Comparison of ENCODE assay signal across 9 cellular contexts in the genomic region with DNA sequence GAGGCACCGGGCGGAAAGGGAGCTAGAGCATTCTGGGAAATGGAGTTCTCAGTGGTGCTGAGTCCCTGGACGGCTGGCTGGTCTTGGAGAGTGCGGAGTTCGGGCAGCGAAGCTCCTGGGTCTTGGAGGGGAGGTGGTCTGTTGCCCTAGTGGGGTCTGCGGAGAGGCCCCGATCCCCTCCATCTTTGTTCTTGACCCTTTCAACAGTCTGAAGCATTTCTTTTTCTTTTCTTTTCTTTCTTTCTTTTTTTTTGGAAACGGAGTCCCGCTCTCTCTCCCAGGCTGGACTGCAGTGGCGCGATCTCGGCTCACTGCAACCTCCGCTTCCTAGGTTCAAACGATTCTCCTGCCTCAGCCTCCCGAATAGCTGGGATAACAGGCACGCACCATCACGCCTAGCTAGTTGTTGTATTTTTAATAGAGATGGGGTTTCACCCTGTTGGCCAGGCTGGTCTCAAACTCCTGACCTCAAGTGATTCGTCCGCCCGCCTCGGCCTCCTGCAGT. TPM values are rescaled to one million over a fixed set of nuclear protein-coding genes. Genes with fewer than 3 reads are reported as not detected.
DNase-seq lines count a peak whose midpoint lies in the region; ATAC-seq and TF ChIP-seq lines count a peak whose summit lies in the region.
"Had no signal": no experiment of that assay in that cellular context is flagged by ENCODE, and none has a peak within 500 bp of the region (broad histone marks: within the 10 kb centered on the region; RNA-seq: fewer than 3 reads in every experiment).

No MANE protein-coding gene starts in this region.

- no peak for TF ChIP-seq CTCF in kidney epithelial cell (IDR thresholded peaks at IDR 0.05; ENCODE audit: insufficient read depth, low read length, poor library complexity, severe bottlenecking)

- H3K4me3 Mint-ChIP-seq in T-helper 1 cell treated with Interleukin-12 subunit alpha and Interleukin-12 subunit beta and Interleukin-4 antibody, amounts not matched to agents 30 μg/mL and 1 μg/mL, for 36 hours = peak overlapping the region; percentile 96
- H3K4me3 Mint-ChIP-seq in activated naive CD8-positive, alpha-beta T cell treated with anti-CD3 and anti-CD28 coated beads for 36 hours = peak overlapping the region; percentile 90

- H3K27me3 ChIP-seq in kidney epithelial cell (ENCODE audit: control insufficient read depth, insufficient read depth, low read length) (peaks cover 13% of the 10 kb centered on the region), subcutaneous abdominal adipose tissue (ENCODE audit: control insufficient read depth in 5 of 5, insufficient read depth in 4 of 5, low read length in 5 of 5) (peaks cover 0 to 20% (median 12%) of the 10 kb centered on the region in 5 donors)

- H3K4me3 ChIP-seq in kidney epithelial cell (ENCODE audit: low read depth, low read length) = peak overlapping the region; percentile 25
- peak overlapping the region; percentile 64 to 97 (median 90) for H3K4me3 ChIP-seq in subcutaneous abdominal adipose tissue (ENCODE audit: low read depth in 1 of 5, low read length in 5 of 5)

- no peak overlapping the region for H3K9ac ChIP-seq in subcutaneous abdominal adipose tissue (ENCODE audit: low read length in 5 of 5)

- peaks cover 19% of the 10 kb centered on the region for H3K4me1 Mint-ChIP-seq in T-helper 1 cell treated with Interleukin-12 subunit alpha and Interleukin-12 subunit beta and Interleukin-4 antibody, amounts not matched to agents 30 μg/mL and 1 μg/mL, for 36 hours (ENCODE audit: low read depth)
- peaks cover 23% of the 10 kb centered on the region for H3K4me1 Mint-ChIP-seq in activated naive CD8-positive, alpha-beta T cell treated with anti-CD3 and anti-CD28 coated beads for 36 hours

- H3K27ac ChIP-seq in subcutaneous abdominal adipose tissue (ENCODE audit: low read depth, low read length) = peak overlapping the region; percentile 88

- H3K9me3 Mint-ChIP-seq in T-helper 1 cell treated with Interleukin-12 subunit alpha and Interleukin-12 subunit beta and Interleukin-4 antibody, amounts not matched to agents 30 μg/mL and 1 μg/mL, for 36 hours = no peaks in the 10 kb centered on the region
- no peaks in the 10 kb centered on the region for H3K9me3 Mint-ChIP-seq in activated naive CD8-positive, alpha-beta T cell treated with anti-CD3 and anti-CD28 coated beads for 36 hours

- DNase-seq in T-helper 1 cell (no peak), kidney epithelial cell (ENCODE audit: low read depth) (no peak), OCI-M1 (lab: John Stamatoyannopoulos, UW) (no peak), epidermal melanocyte (ENCODE audit: insufficient read length, low spot score) (no peak)
- no peak for DNase-seq in activated naive CD8-positive, alpha-beta T cell treated with anti-CD3 and anti-CD28 coated beads for 36 hours

- H3K27ac Mint-ChIP-seq in T-helper 1 cell treated with Interleukin-12 subunit alpha and Interleukin-12 subunit beta and Interleukin-4 antibody, amounts not matched to agents 30 μg/mL and 1 μg/mL, for 36 hours = peak overlapping the region; percentile 94
- H3K27ac Mint-ChIP-seq in activated naive CD8-positive, alpha-beta T cell treated with anti-CD3 and anti-CD28 coated beads for 36 hours = peak overlapping the region; percentile 97

- H3K27me3 Mint-ChIP-seq in T-helper 1 cell treated with Interleukin-12 subunit alpha and Interleukin-12 subunit beta and Interleukin-4 antibody, amounts not matched to agents 30 μg/mL and 1 μg/mL, for 36 hours (ENCODE audit: low read depth) = peaks cover 50% of the 10 kb centered on the region
- peaks cover 35% of the 10 kb centered on the region for H3K27me3 Mint-ChIP-seq in activated naive CD8-positive, alpha-beta T cell treated with anti-CD3 and anti-CD28 coated beads for 36 hours

- peaks cover 15% of the 10 kb centered on the region for H3K36me3 Mint-ChIP-seq in T-helper 1 cell treated with Interleukin-12 subunit alpha and Interleukin-12 subunit beta and Interleukin-4 antibody, amounts not matched to agents 30 μg/mL and 1 μg/mL, for 36 hours (ENCODE audit: low read depth)
- H3K36me3 Mint-ChIP-seq in activated naive CD8-positive, alpha-beta T cell treated with anti-CD3 and anti-CD28 coated beads for 36 hours = peaks cover 19% of the 10 kb centered on the region

- ATAC-seq in GM19467 (IDR thresholded peaks at IDR 0.05; ENCODE audit: unreplicated experiment) = no peak

- no peaks in the 10 kb centered on the region for H3K9me3 ChIP-seq in subcutaneous abdominal adipose tissue (ENCODE audit: control insufficient read depth in 5 of 5, low read length in 5 of 5)

- H3K36me3 ChIP-seq in kidney epithelial cell (ENCODE audit: control insufficient read depth, insufficient read depth, low read length) = peaks cover 2% of the 10 kb centered on the region
- H3K36me3 ChIP-seq in subcutaneous abdominal adipose tissue (ENCODE audit: control insufficient read depth in 5 of 5, insufficient read depth in 5 of 5, low read length in 5 of 5) = peaks cover 0 to 11% (median 4%) of the 10 kb centered on the region in 5 donors

- peaks cover 2 to 24% (median 19%) of the 10 kb centered on the region in 5 donors for H3K4me1 ChIP-seq in subcutaneous abdominal adipose tissue (ENCODE audit: control insufficient read depth in 5 of 5, insufficient read depth in 5 of 5, low read length in 5 of 5)

RNA-seq across cellular contexts. Expression of a gene that starts 0.4 kb away (rescaled TPM):
- 100 to 1,000 TPM; 104 to 109 TPM for total RNA-seq in activated naive CD8-positive, alpha-beta T cell treated with anti-CD3 and anti-CD28 coated beads for 36 hours
- total RNA-seq in kidney epithelial cell = 32.2 and 52.0 TPM in 2 replicates

RNA-seq across cellular contexts. Expression of a gene that starts 0.7 kb away (rescaled TPM):
- under 1 TPM; 0.28 to 0.39 TPM for total RNA-seq in activated naive CD8-positive, alpha-beta T cell treated with anti-CD3 and anti-CD28 coated beads for 36 hours
- 0.14 and 0.50 TPM in 2 replicates for total RNA-seq in kidney epithelial cell
- total RNA-seq: posterior vena cava had no signal

RNA-seq across cellular contexts. Expression of a gene that starts 22.6 kb away (rescaled TPM):
- total RNA-seq in activated naive CD8-positive, alpha-beta T cell treated with anti-CD3 and anti-CD28 coated beads for 36 hours = 10 to 100 TPM; 18.5 to 19.5 TPM
- total RNA-seq in kidney epithelial cell = 32.9 and 36.4 TPM in 2 replicates

RNA-seq across cellular contexts. Expression of a gene that starts 39.0 kb away (rescaled TPM):
- total RNA-seq in activated naive CD8-positive, alpha-beta T cell treated with anti-CD3 and anti-CD28 coated beads for 36 hours = 1 to 10 TPM; 3.9 TPM
- total RNA-seq in kidney epithelial cell = 3.0 and 8.0 TPM in 2 replicates

RNA-seq across cellular contexts. Expression of a gene that starts 48.3 kb away (rescaled TPM):
- total RNA-seq in activated naive CD8-positive, alpha-beta T cell treated with anti-CD3 and anti-CD28 coated beads for 36 hours = under 1 TPM; 0.12 to 0.21 TPM
- total RNA-seq in kidney epithelial cell = not detected in 2 replicates
- total RNA-seq: posterior vena cava had no signal
